ENCODE assay signal across 1 cellular context in the genomic region with DNA sequence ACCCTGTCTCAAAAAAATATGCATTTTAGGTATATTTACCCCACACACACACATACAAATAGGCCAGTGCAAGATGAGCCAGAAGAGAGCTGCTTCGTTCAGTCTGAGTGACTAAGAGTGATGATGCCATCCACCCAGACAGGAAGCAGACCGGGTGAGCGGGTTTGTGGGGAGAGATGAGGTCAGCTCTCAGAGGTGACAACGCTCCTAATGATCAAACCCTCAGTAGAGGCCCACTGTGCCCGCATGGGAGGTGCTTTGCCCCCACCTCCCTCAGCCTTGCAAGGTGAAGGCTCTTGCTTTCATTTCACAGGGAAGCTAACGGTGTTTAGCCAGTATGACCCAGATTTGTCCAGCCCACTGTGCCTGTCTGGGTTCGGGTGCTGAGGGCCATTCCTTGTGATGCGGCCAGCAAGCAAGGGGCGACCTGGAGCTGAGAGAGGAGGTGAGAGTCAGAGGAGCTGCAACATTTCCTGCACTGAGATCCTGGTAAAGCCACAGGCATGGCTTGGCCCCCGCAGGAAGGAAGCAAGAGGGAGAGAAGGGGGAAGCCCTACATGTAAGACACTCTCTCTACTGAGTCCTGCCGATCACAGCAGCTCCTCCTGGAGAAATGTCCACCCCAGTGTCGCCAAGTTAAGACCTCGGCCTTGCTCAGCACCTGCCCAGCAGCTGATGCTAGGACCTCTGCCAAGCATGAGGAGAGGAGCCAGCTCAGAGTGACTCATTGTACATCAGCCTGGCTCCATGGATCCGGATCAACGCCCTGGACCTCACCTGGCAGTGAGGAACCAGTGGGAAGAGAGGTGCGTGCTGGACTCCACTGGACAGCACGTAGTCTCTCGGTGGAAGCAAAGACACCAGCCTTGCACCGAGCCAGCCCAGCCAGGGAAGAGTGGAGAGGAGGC.
TF ChIP-seq lines count a peak whose summit lies in the region.

No MANE protein-coding gene starts in this region.

TF ChIP-seq in HEK293, 187 proteins besides CTCF, POLR2A, EP300 and RAD21 (continued from another document):
- TF ChIP-seq, protein P1, sequence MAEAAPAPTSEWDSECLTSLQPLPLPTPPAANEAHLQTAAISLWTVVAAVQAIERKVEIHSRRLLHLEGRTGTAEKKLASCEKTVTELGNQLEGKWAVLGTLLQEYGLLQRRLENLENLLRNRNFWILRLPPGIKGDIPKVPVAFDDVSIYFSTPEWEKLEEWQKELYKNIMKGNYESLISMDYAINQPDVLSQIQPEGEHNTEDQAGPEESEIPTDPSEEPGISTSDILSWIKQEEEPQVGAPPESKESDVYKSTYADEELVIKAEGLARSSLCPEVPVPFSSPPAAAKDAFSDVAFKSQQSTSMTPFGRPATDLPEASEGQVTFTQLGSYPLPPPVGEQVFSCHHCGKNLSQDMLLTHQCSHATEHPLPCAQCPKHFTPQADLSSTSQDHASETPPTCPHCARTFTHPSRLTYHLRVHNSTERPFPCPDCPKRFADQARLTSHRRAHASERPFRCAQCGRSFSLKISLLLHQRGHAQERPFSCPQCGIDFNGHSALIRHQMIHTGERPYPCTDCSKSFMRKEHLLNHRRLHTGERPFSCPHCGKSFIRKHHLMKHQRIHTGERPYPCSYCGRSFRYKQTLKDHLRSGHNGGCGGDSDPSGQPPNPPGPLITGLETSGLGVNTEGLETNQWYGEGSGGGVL (tag by site-specific recombination; IDR thresholded peaks at IDR 0.05) = peak; percentile 48
- TF ChIP-seq ZNF274 (IDR thresholded peaks at IDR 0.05; ENCODE audit: low read length) (no peak), ZNF274 (tag by site-specific recombination; IDR thresholded peaks at IDR 0.05; ENCODE audit: borderline replicate concordance) (no peak), ZNF37A (tag by site-specific recombination; IDR thresholded peaks at IDR 0.05) (no peak), ZNF513 (tag by site-specific recombination; IDR thresholded peaks at IDR 0.05) (no peak), WT1 (tag by site-specific recombination; IDR thresholded peaks at IDR 0.05) (no peak), ZSCAN16 (tag by site-specific recombination; IDR thresholded peaks at IDR 0.05) (no peak), ZNF24 (tag by site-specific recombination; IDR thresholded peaks at IDR 0.05) (peak; percentile 22; the same call in 1 of the 2 replicates), ZNF768 (tag by site-specific recombination; IDR thresholded peaks at IDR 0.05) (no peak), ZNF211 (tag by site-specific recombination; IDR thresholded peaks at IDR 0.05; ENCODE audit: low read depth) (no peak), ZNF544 (tag by site-specific recombination; IDR thresholded peaks at IDR 0.05) (no peak), ZBTB17 (tag by site-specific recombination; IDR thresholded peaks at IDR 0.05) (0 out of 2 replicates have a peak, but pooled peaks have one; percentile 31), ZNF239 (tag by site-specific recombination; IDR thresholded peaks at IDR 0.05) (no peak), ZFHX2 (tag by site-specific recombination; conservative IDR thresholded peaks at IDR 0.05) (no peak), GLIS1 (tag by site-specific recombination; IDR thresholded peaks at IDR 0.05) (peak; percentile 60; the same call in 1 of the 2 replicates), GLI2 (tag by site-specific recombination; IDR thresholded peaks at IDR 0.05; ENCODE audit: borderline replicate concordance, low read depth) (no peak), REST (tag by site-specific recombination; IDR thresholded peaks at IDR 0.05) (no peak), OVOL3 (tag by site-specific recombination; IDR thresholded peaks at IDR 0.05) (no peak)
TF ChIP-seq in HEK293: peak in this region for 17.
